ENCODE assay signal across 1 cellular context in the genomic region with DNA sequence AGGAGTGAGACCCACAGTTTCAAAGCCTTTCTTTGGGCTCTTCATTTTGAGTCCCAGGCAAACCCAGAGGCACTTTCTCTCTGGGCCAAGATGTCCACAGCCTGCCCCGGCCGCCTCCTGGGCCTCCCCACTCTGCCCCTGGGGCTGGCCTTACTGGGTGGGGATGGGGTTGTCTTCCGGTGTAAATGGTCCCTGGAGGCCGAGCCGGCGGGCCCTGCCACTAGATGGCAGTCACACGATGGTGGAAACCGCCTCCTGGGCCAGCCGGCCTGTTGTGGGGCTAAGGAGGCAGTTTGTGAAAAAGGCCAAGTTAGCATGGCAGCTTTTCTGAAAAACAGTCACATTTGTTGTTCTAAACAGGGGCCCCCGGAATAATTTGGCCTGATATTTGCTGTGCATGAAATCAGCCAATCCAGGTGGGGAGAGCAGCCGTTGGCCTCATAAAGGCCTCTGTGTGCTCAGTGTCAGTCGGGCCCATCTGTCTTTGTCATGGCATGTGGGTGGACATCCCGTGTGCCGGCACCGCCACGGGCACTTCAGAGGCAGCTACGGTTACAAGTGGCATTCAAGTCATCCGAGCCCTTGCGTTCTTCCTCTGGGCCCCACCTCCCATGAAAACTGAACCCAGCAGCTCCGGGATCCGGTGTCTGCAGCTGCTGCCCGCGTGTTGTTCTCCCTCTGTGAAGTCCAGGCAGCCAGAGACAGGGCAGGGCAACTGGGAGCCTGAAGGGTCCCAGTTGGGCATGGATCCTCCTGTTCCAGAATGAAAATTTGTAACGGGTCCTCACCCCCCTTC.
TF ChIP-seq lines count a peak whose summit lies in the region.

No MANE protein-coding gene starts in this region.

TF ChIP-seq in WTC11, 78 proteins besides CTCF, POLR2A, EP300 and RAD21 (continued from another document):
- TF ChIP-seq, protein P1, sequence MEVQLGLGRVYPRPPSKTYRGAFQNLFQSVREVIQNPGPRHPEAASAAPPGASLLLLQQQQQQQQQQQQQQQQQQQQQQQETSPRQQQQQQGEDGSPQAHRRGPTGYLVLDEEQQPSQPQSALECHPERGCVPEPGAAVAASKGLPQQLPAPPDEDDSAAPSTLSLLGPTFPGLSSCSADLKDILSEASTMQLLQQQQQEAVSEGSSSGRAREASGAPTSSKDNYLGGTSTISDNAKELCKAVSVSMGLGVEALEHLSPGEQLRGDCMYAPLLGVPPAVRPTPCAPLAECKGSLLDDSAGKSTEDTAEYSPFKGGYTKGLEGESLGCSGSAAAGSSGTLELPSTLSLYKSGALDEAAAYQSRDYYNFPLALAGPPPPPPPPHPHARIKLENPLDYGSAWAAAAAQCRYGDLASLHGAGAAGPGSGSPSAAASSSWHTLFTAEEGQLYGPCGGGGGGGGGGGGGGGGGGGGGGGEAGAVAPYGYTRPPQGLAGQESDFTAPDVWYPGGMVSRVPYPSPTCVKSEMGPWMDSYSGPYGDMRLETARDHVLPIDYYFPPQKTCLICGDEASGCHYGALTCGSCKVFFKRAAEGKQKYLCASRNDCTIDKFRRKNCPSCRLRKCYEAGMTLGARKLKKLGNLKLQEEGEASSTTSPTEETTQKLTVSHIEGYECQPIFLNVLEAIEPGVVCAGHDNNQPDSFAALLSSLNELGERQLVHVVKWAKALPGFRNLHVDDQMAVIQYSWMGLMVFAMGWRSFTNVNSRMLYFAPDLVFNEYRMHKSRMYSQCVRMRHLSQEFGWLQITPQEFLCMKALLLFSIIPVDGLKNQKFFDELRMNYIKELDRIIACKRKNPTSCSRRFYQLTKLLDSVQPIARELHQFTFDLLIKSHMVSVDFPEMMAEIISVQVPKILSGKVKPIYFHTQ (CRISPR knock-in tag; IDR thresholded peaks at IDR 0.05) = no peak
- no peak for TF ChIP-seq TCF7 (CRISPR knock-in tag; IDR thresholded peaks at IDR 0.05; ENCODE audit: low read depth)
- TF ChIP-seq, protein P2, sequence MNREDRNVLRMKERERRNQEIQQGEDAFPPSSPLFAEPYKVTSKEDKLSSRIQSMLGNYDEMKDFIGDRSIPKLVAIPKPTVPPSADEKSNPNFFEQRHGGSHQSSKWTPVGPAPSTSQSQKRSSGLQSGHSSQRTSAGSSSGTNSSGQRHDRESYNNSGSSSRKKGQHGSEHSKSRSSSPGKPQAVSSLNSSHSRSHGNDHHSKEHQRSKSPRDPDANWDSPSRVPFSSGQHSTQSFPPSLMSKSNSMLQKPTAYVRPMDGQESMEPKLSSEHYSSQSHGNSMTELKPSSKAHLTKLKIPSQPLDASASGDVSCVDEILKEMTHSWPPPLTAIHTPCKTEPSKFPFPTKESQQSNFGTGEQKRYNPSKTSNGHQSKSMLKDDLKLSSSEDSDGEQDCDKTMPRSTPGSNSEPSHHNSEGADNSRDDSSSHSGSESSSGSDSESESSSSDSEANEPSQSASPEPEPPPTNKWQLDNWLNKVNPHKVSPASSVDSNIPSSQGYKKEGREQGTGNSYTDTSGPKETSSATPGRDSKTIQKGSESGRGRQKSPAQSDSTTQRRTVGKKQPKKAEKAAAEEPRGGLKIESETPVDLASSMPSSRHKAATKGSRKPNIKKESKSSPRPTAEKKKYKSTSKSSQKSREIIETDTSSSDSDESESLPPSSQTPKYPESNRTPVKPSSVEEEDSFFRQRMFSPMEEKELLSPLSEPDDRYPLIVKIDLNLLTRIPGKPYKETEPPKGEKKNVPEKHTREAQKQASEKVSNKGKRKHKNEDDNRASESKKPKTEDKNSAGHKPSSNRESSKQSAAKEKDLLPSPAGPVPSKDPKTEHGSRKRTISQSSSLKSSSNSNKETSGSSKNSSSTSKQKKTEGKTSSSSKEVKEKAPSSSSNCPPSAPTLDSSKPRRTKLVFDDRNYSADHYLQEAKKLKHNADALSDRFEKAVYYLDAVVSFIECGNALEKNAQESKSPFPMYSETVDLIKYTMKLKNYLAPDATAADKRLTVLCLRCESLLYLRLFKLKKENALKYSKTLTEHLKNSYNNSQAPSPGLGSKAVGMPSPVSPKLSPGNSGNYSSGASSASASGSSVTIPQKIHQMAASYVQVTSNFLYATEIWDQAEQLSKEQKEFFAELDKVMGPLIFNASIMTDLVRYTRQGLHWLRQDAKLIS (CRISPR knock-in tag; IDR thresholded peaks at IDR 0.05; ENCODE audit: borderline replicate concordance) = no peak
- TF ChIP-seq, protein P3, sequence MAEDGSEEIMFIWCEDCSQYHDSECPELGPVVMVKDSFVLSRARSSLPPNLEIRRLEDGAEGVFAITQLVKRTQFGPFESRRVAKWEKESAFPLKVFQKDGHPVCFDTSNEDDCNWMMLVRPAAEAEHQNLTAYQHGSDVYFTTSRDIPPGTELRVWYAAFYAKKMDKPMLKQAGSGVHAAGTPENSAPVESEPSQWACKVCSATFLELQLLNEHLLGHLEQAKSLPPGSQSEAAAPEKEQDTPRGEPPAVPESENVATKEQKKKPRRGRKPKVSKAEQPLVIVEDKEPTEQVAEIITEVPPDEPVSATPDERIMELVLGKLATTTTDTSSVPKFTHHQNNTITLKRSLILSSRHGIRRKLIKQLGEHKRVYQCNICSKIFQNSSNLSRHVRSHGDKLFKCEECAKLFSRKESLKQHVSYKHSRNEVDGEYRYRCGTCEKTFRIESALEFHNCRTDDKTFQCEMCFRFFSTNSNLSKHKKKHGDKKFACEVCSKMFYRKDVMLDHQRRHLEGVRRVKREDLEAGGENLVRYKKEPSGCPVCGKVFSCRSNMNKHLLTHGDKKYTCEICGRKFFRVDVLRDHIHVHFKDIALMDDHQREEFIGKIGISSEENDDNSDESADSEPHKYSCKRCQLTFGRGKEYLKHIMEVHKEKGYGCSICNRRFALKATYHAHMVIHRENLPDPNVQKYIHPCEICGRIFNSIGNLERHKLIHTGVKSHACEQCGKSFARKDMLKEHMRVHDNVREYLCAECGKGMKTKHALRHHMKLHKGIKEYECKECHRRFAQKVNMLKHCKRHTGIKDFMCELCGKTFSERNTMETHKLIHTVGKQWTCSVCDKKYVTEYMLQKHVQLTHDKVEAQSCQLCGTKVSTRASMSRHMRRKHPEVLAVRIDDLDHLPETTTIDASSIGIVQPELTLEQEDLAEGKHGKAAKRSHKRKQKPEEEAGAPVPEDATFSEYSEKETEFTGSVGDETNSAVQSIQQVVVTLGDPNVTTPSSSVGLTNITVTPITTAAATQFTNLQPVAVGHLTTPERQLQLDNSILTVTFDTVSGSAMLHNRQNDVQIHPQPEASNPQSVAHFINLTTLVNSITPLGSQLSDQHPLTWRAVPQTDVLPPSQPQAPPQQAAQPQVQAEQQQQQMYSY (CRISPR knock-in tag; IDR thresholded peaks at IDR 0.05) = no peak
- TF ChIP-seq TEAD1 (CRISPR knock-in tag; IDR thresholded peaks at IDR 0.05) = no peak
- no peak for TF ChIP-seq MYBL2 (CRISPR knock-in tag; IDR thresholded peaks at IDR 0.05)
- TF ChIP-seq CBFB (CRISPR knock-in tag; IDR thresholded peaks at IDR 0.05; ENCODE audit: low read depth) = no peak
- no peak for TF ChIP-seq MXD4 (CRISPR knock-in tag; IDR thresholded peaks at IDR 0.05; ENCODE audit: borderline replicate concordance)
- no peak for TF ChIP-seq RELA (CRISPR knock-in tag; IDR thresholded peaks at IDR 0.05; ENCODE audit: borderline replicate concordance)
- no peak for TF ChIP-seq EMX1 (CRISPR knock-in tag; IDR thresholded peaks at IDR 0.05)
- TF ChIP-seq, protein P4, sequence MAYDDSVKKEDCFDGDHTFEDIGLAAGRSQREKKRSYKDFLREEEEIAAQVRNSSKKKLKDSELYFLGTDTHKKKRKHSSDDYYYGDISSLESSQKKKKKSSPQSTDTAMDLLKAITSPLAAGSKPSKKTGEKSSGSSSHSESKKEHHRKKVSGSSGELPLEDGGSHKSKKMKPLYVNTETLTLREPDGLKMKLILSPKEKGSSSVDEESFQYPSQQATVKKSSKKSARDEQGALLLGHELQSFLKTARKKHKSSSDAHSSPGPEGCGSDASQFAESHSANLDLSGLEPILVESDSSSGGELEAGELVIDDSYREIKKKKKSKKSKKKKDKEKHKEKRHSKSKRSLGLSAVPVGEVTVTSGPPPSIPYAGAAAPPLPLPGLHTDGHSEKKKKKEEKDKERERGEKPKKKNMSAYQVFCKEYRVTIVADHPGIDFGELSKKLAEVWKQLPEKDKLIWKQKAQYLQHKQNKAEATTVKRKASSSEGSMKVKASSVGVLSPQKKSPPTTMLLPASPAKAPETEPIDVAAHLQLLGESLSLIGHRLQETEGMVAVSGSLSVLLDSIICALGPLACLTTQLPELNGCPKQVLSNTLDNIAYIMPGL (CRISPR knock-in tag; IDR thresholded peaks at IDR 0.05) = no peak
- TF ChIP-seq, protein P5, sequence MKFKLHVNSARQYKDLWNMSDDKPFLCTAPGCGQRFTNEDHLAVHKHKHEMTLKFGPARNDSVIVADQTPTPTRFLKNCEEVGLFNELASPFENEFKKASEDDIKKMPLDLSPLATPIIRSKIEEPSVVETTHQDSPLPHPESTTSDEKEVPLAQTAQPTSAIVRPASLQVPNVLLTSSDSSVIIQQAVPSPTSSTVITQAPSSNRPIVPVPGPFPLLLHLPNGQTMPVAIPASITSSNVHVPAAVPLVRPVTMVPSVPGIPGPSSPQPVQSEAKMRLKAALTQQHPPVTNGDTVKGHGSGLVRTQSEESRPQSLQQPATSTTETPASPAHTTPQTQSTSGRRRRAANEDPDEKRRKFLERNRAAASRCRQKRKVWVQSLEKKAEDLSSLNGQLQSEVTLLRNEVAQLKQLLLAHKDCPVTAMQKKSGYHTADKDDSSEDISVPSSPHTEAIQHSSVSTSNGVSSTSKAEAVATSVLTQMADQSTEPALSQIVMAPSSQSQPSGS (CRISPR knock-in tag; IDR thresholded peaks at IDR 0.05; ENCODE audit: borderline replicate concordance, low read depth) = no peak
- TF ChIP-seq HMGA2 (CRISPR knock-in tag; IDR thresholded peaks at IDR 0.05) = no peak
- no peak for TF ChIP-seq ZNF416 (CRISPR knock-in tag; IDR thresholded peaks at IDR 0.05)
- no peak for TF ChIP-seq ZNF317 (CRISPR knock-in tag; IDR thresholded peaks at IDR 0.05; ENCODE audit: borderline replicate concordance, low read depth)
